ENCODE assay signal across 1 cellular context in genomic region chr2:109129921-109130725, GRCh38.
TF ChIP-seq lines count a peak whose summit lies in the region.

No MANE protein-coding gene starts in this region.

TF ChIP-seq in HEK293, 187 proteins besides CTCF, POLR2A, EP300 and RAD21 (continued from another document):
- TF ChIP-seq ZBTB26 (tag by site-specific recombination; optimal IDR thresholded peaks at IDR 0.05) (peak; percentile 28), ZNF777 (tag by site-specific recombination; IDR thresholded peaks at IDR 0.05; ENCODE audit: borderline replicate concordance) (no peak), ZNF585B (tag by site-specific recombination; IDR thresholded peaks at IDR 0.05) (no peak), PRDM1 (tag by site-specific recombination; IDR thresholded peaks at IDR 0.05) (no peak), ZNF654 (tag by site-specific recombination; IDR thresholded peaks at IDR 0.05; ENCODE audit: low read depth) (no peak), ZBTB7A (tag by site-specific recombination; IDR thresholded peaks at IDR 0.05; ENCODE audit: low read depth) (no peak), SP2 (tag by site-specific recombination; IDR thresholded peaks at IDR 0.05) (peak; percentile 23), ZNF544 (tag by site-specific recombination; IDR thresholded peaks at IDR 0.05) (no peak), ZNF48 (tag by site-specific recombination; IDR thresholded peaks at IDR 0.05) (no peak), ZNF311 (tag by site-specific recombination; IDR thresholded peaks at IDR 0.05; ENCODE audit: borderline replicate concordance) (no peak), ZNF398 (tag by site-specific recombination; IDR thresholded peaks at IDR 0.05) (no peak), SETDB1 (IDR thresholded peaks at IDR 0.05; ENCODE audit: insufficient read length, low read length) (no peak), YY1 (tag by site-specific recombination; IDR thresholded peaks at IDR 0.05) (no peak), ZFP69B (tag by site-specific recombination; IDR thresholded peaks at IDR 0.05) (no peak), ZNF174 (tag by site-specific recombination; IDR thresholded peaks at IDR 0.05) (no peak), PRDM2 (tag by site-specific recombination; IDR thresholded peaks at IDR 0.05; ENCODE audit: borderline replicate concordance) (no peak), ZNF26 (tag by site-specific recombination; IDR thresholded peaks at IDR 0.05) (no peak), SCRT2 (tag by site-specific recombination; IDR thresholded peaks at IDR 0.05) (peak; percentile 68)
